Comparison of ENCODE assay signal across 17 cellular contexts in the genomic region with DNA sequence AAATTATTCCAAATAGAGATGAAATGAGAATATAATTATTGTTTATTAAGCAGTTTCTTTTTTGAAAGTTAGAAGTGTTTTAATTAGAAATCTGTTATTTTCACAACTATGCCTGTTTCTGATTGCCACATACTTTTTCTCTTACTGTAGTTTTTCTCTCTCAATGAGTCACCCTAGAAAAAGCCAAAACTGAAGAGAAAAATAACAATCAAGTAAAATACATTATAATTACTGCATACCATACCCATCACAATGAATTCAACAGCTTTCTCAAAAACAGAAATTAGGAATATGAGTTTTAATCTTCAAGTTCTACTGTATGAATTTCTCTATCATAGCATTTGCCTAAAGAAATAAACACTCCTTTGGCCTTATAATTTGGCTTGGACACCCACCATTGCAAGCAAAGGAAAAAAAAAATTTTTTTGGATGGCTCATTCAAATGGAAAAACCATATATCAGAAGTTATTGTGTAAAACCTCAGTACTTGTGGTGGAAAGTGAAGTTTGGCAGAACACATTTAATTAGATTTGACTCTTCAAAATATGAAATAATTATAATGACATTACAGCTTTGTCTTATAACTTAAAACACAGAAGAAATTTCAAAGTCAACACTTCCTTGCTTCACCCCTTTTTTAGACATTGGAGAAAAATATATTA.
DNase-seq lines count a peak whose midpoint lies in the region; ATAC-seq and TF ChIP-seq lines count a peak whose summit lies in the region.
"Had no signal": no experiment of that assay in that cellular context is flagged by ENCODE, and none has a peak within 500 bp of the region (broad histone marks: within the 10 kb centered on the region; RNA-seq: fewer than 3 reads in every experiment).

No MANE protein-coding gene starts in this region.

- H3F3A ChIP-seq in smooth muscle cell (ENCODE audit: low read depth): no peaks in the 10 kb centered on the region

- H4K20me1 ChIP-seq in HCT116 (ENCODE audit: insufficient read depth) (no peaks in the 10 kb centered on the region), smooth muscle cell (ENCODE audit: low read depth) (no peaks in the 10 kb centered on the region)

- H3K4me3 Mint-ChIP-seq in activated CD4-positive, alpha-beta T cell treated with anti-CD3 and anti-CD28 coated beads for 36 hours: no peak overlapping the region
- H3K4me3 Mint-ChIP-seq: activated CD4-positive, alpha-beta memory T cell treated with anti-CD3 and anti-CD28 coated beads for 36 hours; GM23338; natural killer cell treated with Interleukin-12 subunit alpha and Interleukin-12 subunit beta and Interleukin-15 and Interleukin-18, amount 100 ng/mL, for 72 hours had no signal

- no peaks in the 10 kb centered on the region for H3K9me3 Mint-ChIP-seq in activated CD4-positive, alpha-beta T cell treated with anti-CD3 and anti-CD28 coated beads for 36 hours (ENCODE audit: low read depth)
- H3K9me3 Mint-ChIP-seq: activated CD4-positive, alpha-beta memory T cell treated with anti-CD3 and anti-CD28 coated beads for 36 hours; GM23338; natural killer cell treated with Interleukin-12 subunit alpha and Interleukin-12 subunit beta and Interleukin-15 and Interleukin-18, amount 100 ng/mL, for 72 hours had no signal

- no peak for DNase-seq in HCT116 (ENCODE audit: low read depth, low spot score)
- peak; percentile 82 for DNase-seq in adipocyte (ENCODE audit: low read depth)
- DNase-seq in fibroblast of pulmonary artery (ENCODE audit: low read depth): peak; percentile 59
- DNase-seq in smooth muscle cell (lab: John Stamatoyannopoulos, UW; ENCODE audit: unreplicated experiment): no peak
- no peak for DNase-seq in NCI-H2081 (lab: John Stamatoyannopoulos, UW)
- no peak for DNase-seq in activated CD4-positive, alpha-beta T cell treated with anti-CD3 and anti-CD28 coated beads for 36 hours
- no peak for DNase-seq in NCI-H2029 (lab: John Stamatoyannopoulos, UW)
- DNase-seq: activated CD4-positive, alpha-beta memory T cell treated with anti-CD3 and anti-CD28 coated beads for 36 hours; activated effector memory CD4-positive, alpha-beta T cell treated with Interleukin-2 at 50 U/mL for 16 hours; gastrocnemius medialis; left colon; NCI-H345; RPMI8226; T1000 had no signal

- CTCF ChIA-PET in HCT116 (lab: Charles Lee): no interaction called here
- CTCF ChIA-PET in activated CD4-positive, alpha-beta T cell treated with anti-CD3 and anti-CD28 coated beads for 36 hours (lab: Charles Lee): no interaction called here

- H3K27me3 ChIP-seq in HCT116 (ENCODE audit: insufficient read depth, low read length) (no peaks in the 10 kb centered on the region), adipocyte (replicated peaks; ENCODE audit: control insufficient read depth, insufficient read depth, low read length) (no peaks in the 10 kb centered on the region), smooth muscle cell (ENCODE audit: low read depth) (no peaks in the 10 kb centered on the region)
- H3K27me3 ChIP-seq: gastrocnemius medialis had no signal

- no peak overlapping the region for H3K9ac ChIP-seq in HCT116 (ENCODE audit: low read length)
- peak overlapping the region; percentile 55 for H3K9ac ChIP-seq in adipocyte (ENCODE audit: low read length)
- H3K9ac ChIP-seq in smooth muscle cell (ENCODE audit: low read depth): no peak overlapping the region

- H3K9me2 ChIP-seq in HCT116 (ENCODE audit: insufficient read depth): no peaks in the 10 kb centered on the region

- ATAC-seq in HCT116: no peak
- ATAC-seq in activated CD4-positive, alpha-beta T cell treated with anti-CD3 and anti-CD28 coated beads for 36 hours: no peak
- ATAC-seq: gastrocnemius medialis; GM23338; left colon; natural killer cell treated with Interleukin-12 subunit alpha and Interleukin-12 subunit beta and Interleukin-15 and Interleukin-18, amount 100 ng/mL, for 72 hours had no signal

- no peak for TF ChIP-seq POLR2A in HCT116 (IDR thresholded peaks at IDR 0.05; ENCODE audit: borderline replicate concordance, extremely low read depth, insufficient read depth, insufficient read length)

- H3K79me2 ChIP-seq in HCT116 (ENCODE audit: insufficient read depth, low read length) (no peaks in the 10 kb centered on the region), smooth muscle cell (ENCODE audit: low read depth) (no peaks in the 10 kb centered on the region)

- POLR2A ChIA-PET in HCT116 (lab: Charles Lee): no interaction called here
- POLR2A ChIA-PET in activated CD4-positive, alpha-beta T cell treated with anti-CD3 and anti-CD28 coated beads for 36 hours (lab: Charles Lee): no interaction called here

- no peak for TF ChIP-seq CTCF in HCT116 (IDR thresholded peaks at IDR 0.05 in 2 of 3, conservative IDR thresholded peaks at IDR 0.05 in 1 of 3; ENCODE audit: borderline replicate concordance in 1 of 3, insufficient read depth in 1 of 3, low read depth in 2 of 3, low read length in 2 of 3)
- no peak for TF ChIP-seq CTCF in fibroblast of pulmonary artery (IDR thresholded peaks at IDR 0.05; ENCODE audit: low read length, missing control alignments)
- no peak for TF ChIP-seq CTCF in smooth muscle cell (IDR thresholded peaks at IDR 0.05; ENCODE audit: borderline replicate concordance, insufficient read depth, poor library complexity, severe bottlenecking)

- H3K9me3 ChIP-seq in HCT116 (ENCODE audit: control insufficient read depth in 1 of 2, insufficient read depth in 1 of 2, low read depth in 1 of 2, low read length in 2 of 2) (no peaks in the 10 kb centered on the region), adipocyte (ENCODE audit: control insufficient read depth, low read length) (no peaks in the 10 kb centered on the region), smooth muscle cell (replicated peaks; ENCODE audit: low read depth) (no peaks in the 10 kb centered on the region)
- H3K9me3 ChIP-seq: gastrocnemius medialis had no signal

- H3K4me2 ChIP-seq in HCT116 (ENCODE audit: low read length) (peak overlapping the region; percentile 52), smooth muscle cell (peak overlapping the region; percentile 70)
- H3K4me2 ChIP-seq: GM23338 had no signal

- RAD21 ChIA-PET in HCT116 (lab: Charles Lee; ENCODE audit: low non-redundant PET in 1 of 2, low total read pairs in 2 of 2, uncharacterized antibody in 2 of 2, unreplicated experiment in 2 of 2): no interaction called here

- no peak overlapping the region for H2AFZ ChIP-seq in HCT116 (ENCODE audit: low read depth, low read length, poor library complexity, severe bottlenecking)
- no peak overlapping the region for H2AFZ ChIP-seq in smooth muscle cell (ENCODE audit: low read depth)
- H2AFZ ChIP-seq: GM23338 had no signal

- H3K36me3 ChIP-seq in HCT116 (ENCODE audit: control insufficient read depth in 1 of 2, insufficient read depth in 2 of 2, low read length in 2 of 2): no peaks in the 10 kb centered on the region
- no peaks in the 10 kb centered on the region for H3K36me3 ChIP-seq in adipocyte (ENCODE audit: control insufficient read depth, insufficient read depth, low read length, severe bottlenecking)
- no peaks in the 10 kb centered on the region for H3K36me3 ChIP-seq in smooth muscle cell (ENCODE audit: low read depth)
- H3K36me3 ChIP-seq: gastrocnemius medialis had no signal

- H3K4me1 ChIP-seq in HCT116 (ENCODE audit: control insufficient read depth in 1 of 2, insufficient read depth in 2 of 2, low read length in 2 of 2) (peaks cover 8 to 20% of the 10 kb centered on the region in 2 experiments; a peak in 3 of 4 replicates), adipocyte (ENCODE audit: control insufficient read depth, insufficient read depth, low read length) (peaks cover 28% of the 10 kb centered on the region), smooth muscle cell (ENCODE audit: low read depth) (peaks cover 12% of the 10 kb centered on the region)
- H3K4me1 ChIP-seq: gastrocnemius medialis had no signal

- TF ChIP-seq RAD21 in HCT116 (IDR thresholded peaks at IDR 0.05; ENCODE audit: low read depth): no peak

- intact Hi-C loops in HCT116 (cut with micrococcal nuclease): no loop called here
- intact Hi-C loops in activated CD4-positive, alpha-beta T cell treated with anti-CD3 and anti-CD28 coated beads for 36 hours (cut with DNase I, micrococcal nuclease): no loop called here

- H3K4me1 Mint-ChIP-seq in activated CD4-positive, alpha-beta T cell treated with anti-CD3 and anti-CD28 coated beads for 36 hours: peaks cover 2% of the 10 kb centered on the region

- H3K27ac ChIP-seq in HCT116 (ENCODE audit: low read depth, low read length) (peak overlapping the region; percentile 19; the same call in 1 of the 2 replicates), smooth muscle cell (ENCODE audit: low read depth) (peak overlapping the region; percentile 72)
- H3K27ac ChIP-seq: gastrocnemius medialis had no signal

- no TSS peak for BruUV-seq in HCT116 (replicated peaks; lab: Mats Ljungman, UMichigan)

- H3K4me3 ChIP-seq in HCT116 (replicated peaks in 1 of 2; ENCODE audit: low read depth in 1 of 2, low read length in 2 of 2) (no peak overlapping the region), adipocyte (ENCODE audit: low read length) (peak overlapping the region; percentile 60), fibroblast of pulmonary artery (replicated peaks; ENCODE audit: low read depth, low read length) (no peak overlapping the region), smooth muscle cell (no peak overlapping the region)
- H3K4me3 ChIP-seq: gastrocnemius medialis, GM23338, skin epidermis had no signal

- H3K27ac Mint-ChIP-seq in activated CD4-positive, alpha-beta T cell treated with anti-CD3 and anti-CD28 coated beads for 36 hours: no peak overlapping the region
- H3K27ac Mint-ChIP-seq: activated CD4-positive, alpha-beta memory T cell treated with anti-CD3 and anti-CD28 coated beads for 36 hours; GM23338; natural killer cell treated with Interleukin-12 subunit alpha and Interleukin-12 subunit beta and Interleukin-15 and Interleukin-18, amount 100 ng/mL, for 72 hours had no signal

- H3K27me3 Mint-ChIP-seq in activated CD4-positive, alpha-beta T cell treated with anti-CD3 and anti-CD28 coated beads for 36 hours: no peaks in the 10 kb centered on the region
- H3K27me3 Mint-ChIP-seq: activated CD4-positive, alpha-beta memory T cell treated with anti-CD3 and anti-CD28 coated beads for 36 hours; natural killer cell treated with Interleukin-12 subunit alpha and Interleukin-12 subunit beta and Interleukin-15 and Interleukin-18, amount 100 ng/mL, for 72 hours had no signal

- peaks cover 6% of the 10 kb centered on the region for H3K36me3 Mint-ChIP-seq in activated CD4-positive, alpha-beta T cell treated with anti-CD3 and anti-CD28 coated beads for 36 hours (ENCODE audit: low read depth)
- H3K36me3 Mint-ChIP-seq: natural killer cell treated with Interleukin-12 subunit alpha and Interleukin-12 subunit beta and Interleukin-15 and Interleukin-18, amount 100 ng/mL, for 72 hours had no signal

TF ChIP-seq in HCT116, 20 proteins besides CTCF, POLR2A, EP300 and RAD21:
- TF ChIP-seq JUND (IDR thresholded peaks at IDR 0.05) (peak; percentile 36; the same call in 1 of the 2 replicates), ZFX (IDR thresholded peaks at IDR 0.05) (no peak), CEBPB (IDR thresholded peaks at IDR 0.05; ENCODE audit: low read depth) (peak; percentile 61), FOSL1 (IDR thresholded peaks at IDR 0.05; ENCODE audit: low read depth) (peak; percentile 59)
TF ChIP-seq in HCT116: peak in this region for 3.

Comparison
In these comparisons a context has a peak if more than half of its experiments do, and no peak if none do; other contexts are left out.
1. DNase-seq: peak in adipocyte (single experiment) and fibroblast of pulmonary artery (single experiment); none in HCT116 (single experiment), smooth muscle cell (single experiment), NCI-H2081 (0 of 2), activated CD4-positive, alpha-beta T cell treated with anti-CD3 and anti-CD28 coated beads for 36 hours (single experiment) and NCI-H2029 (single experiment).